ENCODE assay signal across 22 cellular contexts in the genomic region with DNA sequence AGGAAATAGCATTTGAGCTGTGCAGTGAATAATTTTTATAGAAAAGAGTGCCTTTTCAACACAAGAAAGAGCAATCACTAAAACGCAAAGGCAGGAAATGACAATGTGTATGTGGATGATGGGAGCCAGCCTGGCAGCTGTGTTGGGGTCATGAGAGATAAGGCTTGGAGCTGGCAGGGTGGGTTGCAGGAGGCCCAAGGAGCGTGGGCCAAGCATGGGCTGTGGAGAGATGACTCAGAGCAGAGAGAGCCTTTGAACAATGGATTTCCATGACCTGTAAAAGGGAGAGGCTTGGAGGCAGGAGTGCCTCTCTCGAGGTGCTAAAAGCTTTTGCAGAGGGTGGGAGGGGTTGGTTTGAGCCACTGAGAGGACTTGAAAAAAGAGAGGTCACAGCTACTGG. TPM values are rescaled to one million over a fixed set of nuclear protein-coding genes. Genes with fewer than 3 reads are reported as not detected.
DNase-seq lines count a peak whose midpoint lies in the region; ATAC-seq and TF ChIP-seq lines count a peak whose summit lies in the region.
"Had no signal": no experiment of that assay in that cellular context is flagged by ENCODE, and none has a peak within 500 bp of the region (broad histone marks: within the 10 kb centered on the region; RNA-seq: fewer than 3 reads in every experiment).

No MANE protein-coding gene starts in this region.

- no peaks in the 10 kb centered on the region for H3K9me3 ChIP-seq in mucosa of descending colon
- H3K9me3 ChIP-seq: ascending aorta, esophagus muscularis mucosa, neutrophil, thoracic aorta had no signal

- no peak for ATAC-seq in mucosa of descending colon
- no peak for ATAC-seq in activated CD4-positive, CD25-positive, alpha-beta regulatory T cell treated with anti-CD3 and anti-CD28 coated beads, Interleukin-2, amount 50 U/mL, for 24 hours

- DNase-seq in ELF-1 (ENCODE audit: low read depth, low spot score) (peak; percentile 30), NCI-H69 (lab: John Stamatoyannopoulos, UW) (peak; percentile 33), dermis blood vessel endothelial cell (peak; percentile 90), mucosa of gallbladder (ENCODE audit: low spot score) (peak; percentile 20), RKO (ENCODE audit: low spot score) (no peak), mucosa of descending colon (no peak), NCI-H2196 treated with DMSO at 0.1 percent for 48 hours (lab: John Stamatoyannopoulos, UW; ENCODE audit: unreplicated experiment) (no peak)
- DNase-seq: activated CD8-positive, alpha-beta memory T cell treated with anti-CD3 and anti-CD28 coated beads for 24 hours; activated effector memory CD4-positive, alpha-beta T cell treated with Interleukin-2 at 50 U/mL for 16 hours; H9; head of caudate nucleus; kidney; midbrain; NCI-H1930; NCI-H526; stimulated activated CD4-positive, alpha-beta T cell treated with anti-CD3 and anti-CD28 coated beads, Interleukin-2, amount 100 ng/mL, for 48 hours; stimulated activated CD8-positive, alpha-beta memory T cell treated with anti-CD3 and anti-CD28 coated beads, Interleukin-4, amount 100 ng/mL, for 48 hours had no signal

- H3K36me3 ChIP-seq in mucosa of descending colon (ENCODE audit: low read depth), result no peaks in the 10 kb centered on the region
- H3K36me3 ChIP-seq: ascending aorta, esophagus muscularis mucosa, neutrophil, thoracic aorta had no signal

- H3K4me1 ChIP-seq in mucosa of descending colon (ENCODE audit: low read depth), result no peaks in the 10 kb centered on the region
- H3K4me1 ChIP-seq: ascending aorta had no signal

- intact Hi-C loops in mucosa of descending colon (cut with DNase I, micrococcal nuclease), result loop anchor here (10.0 kb wide), 3 partner anchors 200 to 420 kb away; a partner anchor contains a TSS

- TF ChIP-seq CTCF in mucosa of descending colon (IDR thresholded peaks at IDR 0.05), result no peak

- no peak overlapping the region for H3K4me3 ChIP-seq in mucosa of descending colon
- H3K4me3 ChIP-seq: ascending aorta, esophagus muscularis mucosa, thoracic aorta had no signal

RNA-seq across cellular contexts. Expression of a gene that starts 6.6 kb away (rescaled TPM):
- total RNA-seq in dermis blood vessel endothelial cell (15.0 and 16.6 TPM in 2 replicates), mucosa of gallbladder (14.6 TPM), mucosa of descending colon (10 to 100 TPM; 14.0 to 25.7 (median 22.4) TPM)

Comparison
In these comparisons a context has a peak if more than half of its experiments do, and no peak if none do; other contexts are left out.
1. DNase-seq: peak in ELF-1 (single experiment), NCI-H69 (single experiment), dermis blood vessel endothelial cell (single experiment) and mucosa of gallbladder (single experiment); none in RKO (single experiment), mucosa of descending colon (0 of 3) and NCI-H2196 treated with DMSO at 0.1 percent for 48 hours (single experiment).